Comparison of ENCODE assay signal across 23 cellular contexts in genomic region chr12:131219173-131220006, GRCh38.
DNase-seq lines count a peak whose midpoint lies in the region; ATAC-seq, FAIRE-seq and TF ChIP-seq lines count a peak whose summit lies in the region.
"Had no signal": no experiment of that assay in that cellular context is flagged by ENCODE, and none has a peak within 500 bp of the region (broad histone marks: within the 10 kb centered on the region; RNA-seq: fewer than 3 reads in every experiment).

No MANE protein-coding gene starts in this region.

- no peak for TF ChIP-seq RAD21 in A549 (conservative IDR thresholded peaks at IDR 0.05 in 1 of 2, IDR thresholded peaks at IDR 0.05 in 1 of 2)

- no peak for FAIRE-seq in A549 (lab: Jason Lieb, UNC)

- 81% methylated on average over 9 of the region's 15 CpGs for WGBS in A549 (ENCODE audit: missing lambda C conversion rate)
- 47% methylated on average over 11 of the region's 15 CpGs for WGBS in mammary epithelial cell (ENCODE audit: low coverage, missing lambda C conversion rate)
- WGBS in prostate gland = 75% methylated on average over 11 of the region's 15 CpGs

- no peak overlapping the region for H2AFZ ChIP-seq in mammary epithelial cell (ENCODE audit: low read depth, low read length)

- no TSS peak for BruUV-seq in mammary epithelial cell (replicated peaks; lab: Mats Ljungman, UMichigan)

- H3K4me1 ChIP-seq in A549 (peaks cover 34% of the 10 kb centered on the region), mammary epithelial cell (ENCODE audit: insufficient read depth, low read length) (no peaks in the 10 kb centered on the region), prostate gland (replicated peaks) (no peaks in the 10 kb centered on the region)

- in situ Hi-C loops in mammary epithelial cell (cut with MboI; ENCODE audit: low sequenced_read_pairs in 2 of 2) = no loop called here

- no peak for TF ChIP-seq CTCF in A549 (IDR thresholded peaks at IDR 0.05)
- TF ChIP-seq CTCF in NB4 (IDR thresholded peaks at IDR 0.05; ENCODE audit: low read depth, low read length) = no peak
- no peak for TF ChIP-seq CTCF in nephron progenitor cell (IDR thresholded peaks at IDR 0.05)
- TF ChIP-seq CTCF in mammary epithelial cell (conservative IDR thresholded peaks at IDR 0.05 in 1 of 2, IDR thresholded peaks at IDR 0.05 in 1 of 2; ENCODE audit: extremely low read depth in 1 of 2, insufficient read depth in 1 of 2, low read depth in 1 of 2, low read length in 2 of 2) = no peak
- TF ChIP-seq CTCF in prostate gland (IDR thresholded peaks at IDR 0.05) = no peak

- no peaks in the 10 kb centered on the region for H3K9me3 Mint-ChIP-seq in nephron progenitor cell
- H3K9me3 Mint-ChIP-seq: activated naive CD8-positive, alpha-beta T cell treated with anti-CD3 and anti-CD28 coated beads, Interleukin-2, amount 10 ng/mL, durations not matched to agents 7 days and 5 days; activated T-helper 17 cell treated with anti-CD3 and anti-CD28 coated beads, Interleukin-2, amount 50 U/mL, for 72 hours; stimulated activated naive CD8-positive, alpha-beta T cell treated with anti-CD3 and anti-CD28 coated beads, Interleukin-15, amount 100 ng/mL, for 72 hours; WTC11 had no signal

- H3K36me3 Mint-ChIP-seq in nephron progenitor cell (ENCODE audit: low read depth) = no peaks in the 10 kb centered on the region
- H3K36me3 Mint-ChIP-seq: activated naive CD8-positive, alpha-beta T cell treated with anti-CD3 and anti-CD28 coated beads, Interleukin-2, amount 10 ng/mL, durations not matched to agents 7 days and 5 days; WTC11 had no signal

- intact Hi-C loops in mammary epithelial cell (cut with micrococcal nuclease) (no loop called here), prostate gland (cut with DNase I) (no loop called here)

- H3K4me3 Mint-ChIP-seq in nephron progenitor cell = peak overlapping the region; percentile 59
- H3K4me3 Mint-ChIP-seq: activated naive CD8-positive, alpha-beta T cell treated with anti-CD3 and anti-CD28 coated beads, Interleukin-2, amount 10 ng/mL, durations not matched to agents 7 days and 5 days; activated T-helper 17 cell treated with anti-CD3 and anti-CD28 coated beads, Interleukin-2, amount 50 U/mL, for 72 hours; stimulated activated naive CD8-positive, alpha-beta T cell treated with anti-CD3 and anti-CD28 coated beads, Interleukin-15, amount 100 ng/mL, for 72 hours had no signal

- H3K27me3 ChIP-seq in mammary epithelial cell (ENCODE audit: insufficient read depth, low read length) (no peaks in the 10 kb centered on the region), prostate gland (replicated peaks; ENCODE audit: insufficient read depth) (no peaks in the 10 kb centered on the region)

- no peaks in the 10 kb centered on the region for H3K27me3 Mint-ChIP-seq in nephron progenitor cell (ENCODE audit: low read depth, poor library complexity)

- DNase-seq in A549 (ENCODE audit: low read depth in 1 of 2, low spot score in 1 of 2) (no peak), NB4 (ENCODE audit: low read depth) (peak; percentile 52), nephron progenitor cell (no peak), mammary epithelial cell (no peak), NOMO-1 (lab: John Stamatoyannopoulos, UW; ENCODE audit: unreplicated experiment in 2 of 2) (no peak), NCI-H2171 (lab: John Stamatoyannopoulos, UW) (no peak), prostate gland (ENCODE audit: low spot score) (no peak)
- DNase-seq: activated CD4-positive, alpha-beta T cell treated with anti-CD3 and anti-CD28 coated beads, Interleukin-2, amount 50 U/mL, for 4 hours; activated CD8-positive, alpha-beta memory T cell treated with anti-CD3 and anti-CD28 coated beads, Interleukin-2, amount 50 U/mL, for 4 hours; activated naive CD8-positive, alpha-beta T cell treated with anti-CD3 and anti-CD28 coated beads, Interleukin-2, amount 10 ng/mL, durations not matched to agents 7 days and 5 days; left lung; MM.1S; NCI-H146; stimulated activated naive CD8-positive, alpha-beta T cell treated with anti-CD3 and anti-CD28 coated beads, Interleukin-15, amount 100 ng/mL, for 72 hours; T-helper 9 cell had no signal

- POLR2A ChIA-PET in A549 (lab: Yijun Ruan, JAX) = no interaction called here

- no peak for TF ChIP-seq POLR2A in A549 (IDR thresholded peaks at IDR 0.05; ENCODE audit: low read length)
- no peak for TF ChIP-seq POLR2A in NB4 (IDR thresholded peaks at IDR 0.05; ENCODE audit: extremely low read depth, insufficient read length)
- no peak for TF ChIP-seq POLR2A in prostate gland (IDR thresholded peaks at IDR 0.05)

- dilution Hi-C loops in mammary epithelial cell (cut with HindIII; ENCODE audit: low sequenced_read_pairs) = loop anchor here (10.0 kb wide), 1 partner anchor 215 kb away; no protein-coding TSS in a partner anchor

- no peak overlapping the region for H3K4me2 ChIP-seq in A549
- no peak overlapping the region for H3K4me2 ChIP-seq in mammary epithelial cell (ENCODE audit: insufficient read depth, low read depth, low read length)

- H3K79me2 ChIP-seq in mammary epithelial cell (ENCODE audit: insufficient read depth, low read length) = no peaks in the 10 kb centered on the region

- no peak for TF ChIP-seq EP300 in A549 (IDR thresholded peaks at IDR 0.05)

- no peaks in the 10 kb centered on the region for H3K9me3 ChIP-seq in A549
- peaks cover 31% of the 10 kb centered on the region for H3K9me3 ChIP-seq in mammary epithelial cell (replicated peaks; ENCODE audit: insufficient read depth, low read length)
- no peaks in the 10 kb centered on the region for H3K9me3 ChIP-seq in prostate gland
- H3K9me3 ChIP-seq: left lung, neutrophil, tibial nerve had no signal

- peak overlapping the region; percentile 57 to 82; a peak in 5 of 6 replicates for H3K27ac ChIP-seq in A549
- no peak overlapping the region for H3K27ac ChIP-seq in mammary epithelial cell (ENCODE audit: insufficient read depth, low read depth, low read length)
- H3K27ac ChIP-seq in prostate gland = no peak overlapping the region
- H3K27ac ChIP-seq: epithelial cell of prostate, left lung, neutrophil, RWPE1, tibial nerve had no signal

- H3K27ac Mint-ChIP-seq in nephron progenitor cell = no peak overlapping the region
- H3K27ac Mint-ChIP-seq: activated naive CD8-positive, alpha-beta T cell treated with anti-CD3 and anti-CD28 coated beads, Interleukin-2, amount 10 ng/mL, durations not matched to agents 7 days and 5 days; activated T-helper 17 cell treated with anti-CD3 and anti-CD28 coated beads, Interleukin-2, amount 50 U/mL, for 72 hours had no signal

- H3K4me3 ChIP-seq in A549 (no peak overlapping the region), NB4 (ENCODE audit: low read depth, low read length) (no peak overlapping the region), mammary epithelial cell (replicated peaks in 1 of 3; ENCODE audit: insufficient read depth in 1 of 3, low read depth in 2 of 3, low read length in 3 of 3) (no peak overlapping the region), prostate gland (no peak overlapping the region)
- H3K4me3 ChIP-seq: left lung, tibial nerve had no signal

- ATAC-seq in A549 (no peak), GM19438 (IDR thresholded peaks at IDR 0.05; ENCODE audit: low read depth, unreplicated experiment) (peak; percentile 29)
- ATAC-seq: activated T-helper 17 cell treated with anti-CD3 and anti-CD28 coated beads, Interleukin-2, amount 50 U/mL, for 72 hours; SK-N-SH treated with all-trans-retinoic acid at 6 μM for 48 hours; stimulated activated naive CD8-positive, alpha-beta T cell treated with anti-CD3 and anti-CD28 coated beads, Interleukin-15, amount 100 ng/mL, for 72 hours had no signal

- CTCF ChIA-PET in A549 (lab: Yijun Ruan, JAX) (no interaction called here), mammary epithelial cell (lab: Charles Lee; ENCODE audit: low non-redundant PET) (no interaction called here)

- H3K4me1 Mint-ChIP-seq in nephron progenitor cell = peaks cover 66% of the 10 kb centered on the region

- no peak overlapping the region for H3K9ac ChIP-seq in mammary epithelial cell (ENCODE audit: insufficient read depth, low read length)

- no peaks in the 10 kb centered on the region for H4K20me1 ChIP-seq in mammary epithelial cell (ENCODE audit: insufficient read depth, low read length)

- no peaks in the 10 kb centered on the region for H3K36me3 ChIP-seq in mammary epithelial cell (ENCODE audit: insufficient read depth, low read length)
- no peaks in the 10 kb centered on the region for H3K36me3 ChIP-seq in prostate gland
- H3K36me3 ChIP-seq: left lung, neutrophil, tibial nerve had no signal

TF ChIP-seq in A549, 52 proteins besides CTCF, POLR2A, EP300 and RAD21 (continues in another document):
- TF ChIP-seq CEBPB (IDR thresholded peaks at IDR 0.05) = no peak
- no peak for TF ChIP-seq RFX5 (IDR thresholded peaks at IDR 0.05)
- TF ChIP-seq JUN (IDR thresholded peaks at IDR 0.05) = no peak
- TF ChIP-seq FOXS1 (CRISPR knock-in tag; IDR thresholded peaks at IDR 0.05) = no peak
- TF ChIP-seq NR3C1 (IDR thresholded peaks at IDR 0.05) = no peak
- no peak for TF ChIP-seq RCOR1 (IDR thresholded peaks at IDR 0.05; ENCODE audit: low read depth, low read length)
- TF ChIP-seq HMGXB4 (CRISPR knock-in tag; IDR thresholded peaks at IDR 0.05; ENCODE audit: borderline replicate concordance) = no peak
- TF ChIP-seq ELK1 (IDR thresholded peaks at IDR 0.05; ENCODE audit: low read depth, low read length) = no peak

Comparison
In these comparisons a context has a peak if more than half of its experiments do, and no peak if none do; other contexts are left out.
1. H3K27ac ChIP-seq: peak in A549 (2 of 2); none in mammary epithelial cell (single experiment) and prostate gland (0 of 2).